Comparison of ENCODE assay signal across 8 cellular contexts in genomic region chr1:17653728-17654351, GRCh38.
DNase-seq lines count a peak whose midpoint lies in the region; ATAC-seq and TF ChIP-seq lines count a peak whose summit lies in the region.

No MANE protein-coding gene starts in this region.

- DNase-seq in Caco-2 (peak in 1 of 2 experiments; percentile 56), HEK293T (ENCODE audit: extremely low spot score) (peak; percentile 68), RPMI8226 (peak; percentile 71), cardiac fibroblast (ENCODE audit: low read depth in 2 of 2) (peak; percentile 53 to 59), superior temporal gyrus (ENCODE audit: extremely low spot score) (peak; percentile 77)
- DNase-seq in activated CD4-positive, CD25-positive, alpha-beta regulatory T cell treated with anti-CD3 and anti-CD28 coated beads, Interleukin-2, amount 50 U/mL, for 72 hours: no peak

- H3K4me1 ChIP-seq in Caco-2: no peaks in the 10 kb centered on the region
- H3K4me1 ChIP-seq in liver (ENCODE audit: control insufficient read depth in 4 of 4, insufficient read depth in 4 of 4, low read length in 3 of 4): no peaks in the 10 kb centered on the region

- no peak overlapping the region for H3K27ac ChIP-seq in liver (ENCODE audit: low read depth in 1 of 2, low read length in 2 of 2)

- H3K27ac Mint-ChIP-seq in Caco-2 (ENCODE audit: unreplicated experiment): no peak overlapping the region

- 67% methylated on average over 9 of the region's 9 CpGs for WGBS in liver

- ATAC-seq in GM19351 (IDR thresholded peaks at IDR 0.05; ENCODE audit: unreplicated experiment): no peak

- peak; percentile 62 to 63 for TF ChIP-seq CTCF in Caco-2 (IDR thresholded peaks at IDR 0.05; ENCODE audit: insufficient read depth in 1 of 2, low read depth in 1 of 2, low read length in 1 of 2, severe bottlenecking in 1 of 2, unreplicated experiment in 1 of 2)
- peak; percentile 87 for TF ChIP-seq CTCF in cardiac fibroblast (IDR thresholded peaks at IDR 0.05; ENCODE audit: low read depth, low read length)
- TF ChIP-seq CTCF in liver (IDR thresholded peaks at IDR 0.05; ENCODE audit: low read depth, low read length, missing input control): peak; percentile 44

- no peak overlapping the region for H3K4me3 Mint-ChIP-seq in Caco-2 (ENCODE audit: unreplicated experiment)

- no peaks in the 10 kb centered on the region for H3K4me1 Mint-ChIP-seq in Caco-2 (ENCODE audit: low read depth, unreplicated experiment)

- H3K9me3 ChIP-seq in Caco-2 (no peaks in the 10 kb centered on the region), liver (ENCODE audit: control insufficient read depth in 4 of 4, low read length in 3 of 4) (no peaks in the 10 kb centered on the region)

- POLR2A ChIA-PET in Caco-2 (lab: Charles Lee): no interaction called here
- POLR2A ChIA-PET in HEK293T (lab: Yijun Ruan, JAX): no interaction called here

- H3K36me3 Mint-ChIP-seq in Caco-2 (ENCODE audit: insufficient read depth, unreplicated experiment): peaks cover 9% of the 10 kb centered on the region

- no peaks in the 10 kb centered on the region for H3K27me3 Mint-ChIP-seq in Caco-2 (ENCODE audit: insufficient read depth, unreplicated experiment)

- no TSS peak for BruUV-seq in Caco-2 (replicated peaks; lab: Mats Ljungman, UMichigan)

- intact Hi-C loops in Caco-2 (cut with micrococcal nuclease; ENCODE audit: unreplicated experiment): loop anchor here (10.0 kb wide), 1 partner anchor 931 kb away; no protein-coding TSS in a partner anchor

- H3K4me3 ChIP-seq in Caco-2 (ENCODE audit: low read depth, low read length) (no peak overlapping the region), cardiac fibroblast (replicated peaks in 1 of 2; ENCODE audit: low read depth in 2 of 2, low read length in 2 of 2) (no peak overlapping the region), liver (ENCODE audit: low read depth in 1 of 3, low read length in 3 of 3) (no peak overlapping the region)

- H3K9ac ChIP-seq in liver (ENCODE audit: low read depth in 1 of 2, low read length in 2 of 2): no peak overlapping the region

- CTCF ChIA-PET in Caco-2 (lab: Charles Lee) (interaction anchor here (0.6 kb wide), 1 partner anchor 922 kb away, joined by 3 read pairs; no protein-coding TSS in a partner anchor), HEK293T (lab: Yijun Ruan, JAX) (interaction anchor here (0.5 to 0.9 kb wide), 2 partner anchors 11 to 119 kb away, joined by 3 to 4 read pairs; no protein-coding TSS in a partner anchor)

- H3K27me3 ChIP-seq in Caco-2 (replicated peaks; ENCODE audit: control insufficient read depth, insufficient read depth, low read length) (no peaks in the 10 kb centered on the region), liver (ENCODE audit: control insufficient read depth in 4 of 4, insufficient read depth in 4 of 4, low read length in 3 of 4) (no peaks in the 10 kb centered on the region)

- H3K36me3 ChIP-seq in Caco-2 (ENCODE audit: control insufficient read depth, insufficient read depth, low read length): 0 out of 2 replicates have a peak, but pooled peaks cover 2% of the 10 kb centered on the region
- peaks cover 16 to 92% (median 58%) of the 10 kb centered on the region in 4 donors for H3K36me3 ChIP-seq in liver (ENCODE audit: control insufficient read depth in 4 of 4, insufficient read depth in 3 of 4, low read depth in 1 of 4, low read length in 3 of 4)

- no peaks in the 10 kb centered on the region for H3K9me3 Mint-ChIP-seq in Caco-2 (ENCODE audit: unreplicated experiment)

- TF ChIP-seq RAD21 in liver (IDR thresholded peaks at IDR 0.05): peak; percentile 57 to 71

TF ChIP-seq in HEK293T, 16 proteins besides CTCF, POLR2A, EP300 and RAD21:
- no peak for TF ChIP-seq FOXK2 (IDR thresholded peaks at IDR 0.05)
- no peak for TF ChIP-seq SP1 (IDR thresholded peaks at IDR 0.05)
- no peak for TF ChIP-seq FOXA1 (IDR thresholded peaks at IDR 0.05)
- no peak for TF ChIP-seq L3MBTL2 (conservative IDR thresholded peaks at IDR 0.05)
- no peak for TF ChIP-seq TARDBP (IDR thresholded peaks at IDR 0.05)
- TF ChIP-seq ARNT (IDR thresholded peaks at IDR 0.05): no peak
- TF ChIP-seq NFRKB (IDR thresholded peaks at IDR 0.05): no peak
- TF ChIP-seq PKNOX1 (IDR thresholded peaks at IDR 0.05): no peak
- no peak for TF ChIP-seq HDGF (IDR thresholded peaks at IDR 0.05; ENCODE audit: borderline replicate concordance)
- TF ChIP-seq ZNF384 (IDR thresholded peaks at IDR 0.05): no peak
- TF ChIP-seq LEF1 (IDR thresholded peaks at IDR 0.05; ENCODE audit: borderline replicate concordance): no peak
- TF ChIP-seq BHLHE40 (IDR thresholded peaks at IDR 0.05; ENCODE audit: borderline replicate concordance): no peak
- no peak for TF ChIP-seq CTBP1 (IDR thresholded peaks at IDR 0.05; ENCODE audit: borderline replicate concordance)
- TF ChIP-seq FOXM1 (IDR thresholded peaks at IDR 0.05; ENCODE audit: borderline replicate concordance): no peak
- TF ChIP-seq SUZ12 (IDR thresholded peaks at IDR 0.05): no peak
- TF ChIP-seq ELF4 (IDR thresholded peaks at IDR 0.05): no peak

TF ChIP-seq in liver, 16 proteins besides CTCF, POLR2A, EP300 and RAD21:
- TF ChIP-seq HNF4A (conservative IDR thresholded peaks at IDR 0.05) (no peak), ZBTB33 (IDR thresholded peaks at IDR 0.05) (no peak), RXRA (IDR thresholded peaks at IDR 0.05) (no peak), YY1 (IDR thresholded peaks at IDR 0.05) (no peak)
- TF ChIP-seq, protein P1, sequence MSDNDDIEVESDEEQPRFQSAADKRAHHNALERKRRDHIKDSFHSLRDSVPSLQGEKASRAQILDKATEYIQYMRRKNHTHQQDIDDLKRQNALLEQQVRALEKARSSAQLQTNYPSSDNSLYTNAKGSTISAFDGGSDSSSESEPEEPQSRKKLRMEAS (IDR thresholded peaks at IDR 0.05): no peak
